24 cellular contexts compared by ENCODE assay signal in genomic region chr3:189687475-189687874, GRCh38. TPM values are rescaled to one million over a fixed set of nuclear protein-coding genes. Genes with fewer than 3 reads are reported as not detected.
DNase-seq lines count a peak whose midpoint lies in the region; ATAC-seq, FAIRE-seq and TF ChIP-seq lines count a peak whose summit lies in the region.
"Had no signal": no experiment of that assay in that cellular context is flagged by ENCODE, and none has a peak within 500 bp of the region (broad histone marks: within the 10 kb centered on the region; RNA-seq: fewer than 3 reads in every experiment).

No MANE protein-coding gene starts in this region.

- no peak for TF ChIP-seq POLR2A in GM12878 (IDR thresholded peaks at IDR 0.05; ENCODE audit: low read depth, low read length)

- DNase-seq in NCI-H510A treated with DMSO at 0.1 percent for 48 hours (lab: John Stamatoyannopoulos, UW) (peak; percentile 61), NCI-H510A (lab: John Stamatoyannopoulos, UW) (no peak), NCI-H146 (lab: John Stamatoyannopoulos, UW) (peak; percentile 49), GM12878 (ENCODE audit: low read depth, low spot score) (no peak), psoas muscle (no peak), DMS79 (lab: John Stamatoyannopoulos, UW) (no peak), NCI-H345 treated with DMSO at 0.1 percent for 48 hours (lab: John Stamatoyannopoulos, UW; ENCODE audit: unreplicated experiment) (no peak)
- DNase-seq in activated CD4-positive, alpha-beta T cell treated with anti-CD3 and anti-CD28 coated beads for 1 hour = no peak
- DNase-seq: 8988T; CD4-positive, CD25-positive, alpha-beta regulatory T cell; COR-L47; DMS 273 treated with DMSO at 0.1 percent for 48 hours; GOT3; HFFc6; Kasumi-1; NCI-H1105; NCI-H187; NCI-H2107; NCI-H226; NCI-H774; T-helper 17 cell had no signal

- ATAC-seq in GM12878 = no peak; the same call in 2 of the 3 replicates
- ATAC-seq in psoas muscle = peak in 2 of 4 donors; percentile 47 to 57
- ATAC-seq: Panc1, T-helper 17 cell had no signal

- H3K9ac ChIP-seq in GM12878 (ENCODE audit: control insufficient read depth, insufficient read depth, low read length) = no peak overlapping the region

- in situ Hi-C loops in GM12878 (cut with MboI) = no loop called here

- RAD21 ChIA-PET in GM12878 (lab: Charles Lee; ENCODE audit: unreplicated experiment) = no interaction called here

- peak; percentile 31 for FAIRE-seq in GM12878 (lab: Jason Lieb, UNC)
- FAIRE-seq: G401.6 had no signal

- SMC1A ChIA-PET in GM12878 (lab: Charles Lee; ENCODE audit: uncharacterized antibody, unreplicated experiment) = interaction anchor here (0.7 to 2.4 kb wide), 9 partner anchors 8 to 261 kb away, joined by 3 to 17 read pairs (median 5); no protein-coding TSS in a partner anchor

- no peak overlapping the region for H3K4me2 ChIP-seq in GM12878 (ENCODE audit: control insufficient read depth, insufficient read depth)

- H3K79me2 ChIP-seq in GM12878 (ENCODE audit: control insufficient read depth, insufficient read depth, low read length) = no peaks in the 10 kb centered on the region

- intact Hi-C loops in GM12878 (cut with micrococcal nuclease; ENCODE audit: unreplicated experiment) (loop anchor here (5.0 kb wide), 1 partner anchor 260 kb away; no protein-coding TSS in a partner anchor), psoas muscle (cut with DNase I) (loop anchor here in 1 of 2 donors (10.0 kb wide), 1 partner anchor 257 kb away; no protein-coding TSS in a partner anchor)

- H3K36me3 ChIP-seq in GM12878 (ENCODE audit: control insufficient read depth in 2 of 2, insufficient read depth in 2 of 2, low read length in 1 of 2) = no peaks in the 10 kb centered on the region
- no peaks in the 10 kb centered on the region for H3K36me3 ChIP-seq in psoas muscle (ENCODE audit: insufficient read depth in 1 of 2, low read depth in 1 of 2)
- H3K36me3 ChIP-seq: SJSA1 had no signal

- H4K20me1 ChIP-seq in GM12878 (ENCODE audit: control insufficient read depth, insufficient read depth) = no peaks in the 10 kb centered on the region

- H3K27me3 ChIP-seq in GM12878 (replicated peaks in 1 of 2; ENCODE audit: control insufficient read depth in 2 of 2, insufficient read depth in 2 of 2, low read length in 1 of 2) = no peaks in the 10 kb centered on the region
- H3K27me3 ChIP-seq in psoas muscle (ENCODE audit: insufficient read depth in 3 of 3, low read length in 2 of 3) = no peaks in the 10 kb centered on the region
- H3K27me3 ChIP-seq: SJSA1 had no signal

- H3K4me3 ChIP-seq in GM12878 = no peak overlapping the region
- no peak overlapping the region for H3K4me3 ChIP-seq in psoas muscle
- H3K4me3 ChIP-seq: SJSA1 had no signal

- BruUV-seq in GM12878 (replicated peaks; lab: Mats Ljungman, UMichigan) = no TSS peak

- H3K27ac ChIP-seq in GM12878 (ENCODE audit: control insufficient read depth, insufficient read depth) = no peak overlapping the region
- H3K27ac ChIP-seq in psoas muscle = peak overlapping the region; percentile 43
- H3K27ac ChIP-seq: SJSA1 had no signal

- POLR2A ChIA-PET in GM12878 (lab: Charles Lee) = interaction anchor here (1.0 kb wide), 1 partner anchor 68 kb away, joined by 3 read pairs; no protein-coding TSS in a partner anchor

- WGBS in GM12878 (ENCODE audit: insufficient coverage, insufficient replicate concordance, low lambda C conversion rate, missing lambda C conversion rate) = 76% methylated on average over 4 of the region's 4 CpGs
- WGBS in psoas muscle, 3 donors = 66 to 81% (median 71%) methylated on average over 4 of the region's 4 CpGs

- peak; percentile 53; the same call in 1 of the 2 replicates for TF ChIP-seq RAD21 in GM12878 (IDR thresholded peaks at IDR 0.05; ENCODE audit: insufficient read depth, low read depth, low read length)

- TF ChIP-seq CTCF in GM12878 (IDR thresholded peaks at IDR 0.05 in 2 of 3, conservative IDR thresholded peaks at IDR 0.05 in 1 of 3; ENCODE audit: control insufficient read depth in 2 of 3, extremely low read depth in 1 of 3, insufficient read depth in 1 of 3, low read depth in 3 of 3, low read length in 3 of 3) (0 out of 6 replicates have a peak, but pooled peaks of 1 of the 3 experiments have one; percentile 6), psoas muscle (IDR thresholded peaks at IDR 0.05) (no peak)

- no peak overlapping the region for H2AFZ ChIP-seq in GM12878 (ENCODE audit: control insufficient read depth, low read depth, low read length)

- CTCF ChIA-PET in GM12878 (lab: Yijun Ruan, JAX) = interaction anchor here (1.1 to 3.7 kb wide), 6 partner anchors 12 to 415 kb away, joined by 3 to 19 read pairs (median 8); no protein-coding TSS in a partner anchor

- H3K9me3 ChIP-seq in GM12878 (replicated peaks; ENCODE audit: control insufficient read depth, insufficient read depth, low read length) (no peaks in the 10 kb centered on the region), psoas muscle (no peaks in the 10 kb centered on the region)
- H3K9me3 ChIP-seq: SJSA1 had no signal

- TF ChIP-seq EP300 in GM12878 (IDR thresholded peaks at IDR 0.05; ENCODE audit: borderline replicate concordance in 1 of 2, control insufficient read depth in 1 of 2, low read depth in 2 of 2, low read length in 2 of 2) = no peak

- H3K4me1 ChIP-seq in GM12878 (ENCODE audit: control insufficient read depth, insufficient read depth, low read length) (no peaks in the 10 kb centered on the region), psoas muscle (peaks cover 54% of the 10 kb centered on the region)

TF ChIP-seq in GM12878, 131 proteins besides CTCF, POLR2A, EP300 and RAD21:
- TF ChIP-seq MEF2A (IDR thresholded peaks at IDR 0.05; ENCODE audit: insufficient read depth, low read depth, low read length) (0 out of 2 replicates have a peak, but pooled peaks have one; percentile 11), NFYA (IDR thresholded peaks at IDR 0.05; ENCODE audit: borderline replicate concordance, low read depth, low read length) (no peak), IRF3 (IDR thresholded peaks at IDR 0.05) (no peak), NR2F1 (conservative IDR thresholded peaks at IDR 0.05) (no peak), ZNF207 (IDR thresholded peaks at IDR 0.05; ENCODE audit: borderline replicate concordance) (no peak)
TF ChIP-seq in GM12878: peak in this region for 1.

RNA-seq across cellular contexts. Expression of gene TP63, which starts 56.3 kb away (rescaled TPM):
- 21.5 and 25.8 TPM in 2 replicates for total RNA-seq in GM12878 (2013; cell fraction: nucleolus; rRNA removed)
- 5.1 and 5.2 TPM in 2 replicates for total RNA-seq in GM12878 (2014; rRNA removed)
- total RNA-seq in GM12878 (2014; rRNA removed; fragmentation: Illumina TruSeq; extraction: Trizol) = 6.1 and 6.4 TPM in 2 replicates
- 8.3 and 9.8 TPM in 2 replicates for total RNA-seq in GM12878 (2021)
- 6.6 TPM for polyA plus RNA-seq in GM12878 (2011; ENCODE audit: low read depth)
- 4.1 and 6.0 TPM in 2 replicates for polyA plus RNA-seq in GM12878 (2011; rRNA removed)
- 8.6 and 10.4 TPM in 2 replicates for polyA plus RNA-seq in GM12878 (2011; cell fraction: cytosol; rRNA removed)
- 5.0 and 6.7 TPM in 2 replicates for polyA plus RNA-seq in GM12878 (2011; cell fraction: nucleus; rRNA removed)
- 8.9 and 9.6 TPM in 2 replicates for polyA plus RNA-seq in GM12878 (2012)
- polyA plus RNA-seq in GM12878 (2014; fragmentation: Illumina TruSeq; extraction: Trizol) = 7.3 and 8.5 TPM in 2 replicates
- 1 to 10 TPM; 1.4 to 1.8 TPM for polyA plus RNA-seq in GM12878 (2014; fragmentation: Nextera tagmentation; extraction: Ambion mirVana)
- 4.1 and 6.1 TPM in 2 replicates for polyA plus RNA-seq in GM12878 (2014; rRNA removed)
- polyA plus RNA-seq in GM12878 (2016; fragmentation: Nextera tagmentation; extraction: Ambion mirVana) = 10 to 100 TPM in 1 of 2 experiments, 1 to 10 TPM in 1; 8.6 to 10.8 TPM
- polyA minus RNA-seq in GM12878 (2011; rRNA and poly(A)+ RNA removed) = 10.6 and 15.3 TPM in 2 replicates
- polyA minus RNA-seq in GM12878 (2011; cell fraction: cytosol; rRNA and poly(A)+ RNA removed) = 5.7 and 6.4 TPM in 2 replicates
- 6.3 and 12.6 TPM in 2 replicates for polyA minus RNA-seq in GM12878 (2011; cell fraction: nucleus; rRNA and poly(A)+ RNA removed)
- total RNA-seq in psoas muscle = 10 to 100 TPM in 3 of 4 donors, 1 to 10 TPM in 1; 9.6 to 83.0 (median 20.0) TPM
- 10 to 100 TPM in 2 of 3 donors, 1 to 10 TPM in 1; 1.4 to 13.7 (median 13.1) TPM for polyA plus RNA-seq in psoas muscle
- total RNA-seq: HFFc6, SJSA1 had no signal

Comparison
In these comparisons a context has a peak if more than half of its experiments do, and no peak if none do; other contexts are left out.
1. DNase-seq: peak in NCI-H510A treated with DMSO at 0.1 percent for 48 hours (single experiment) and NCI-H146 (single experiment); none in NCI-H510A (single experiment), GM12878 (single experiment), psoas muscle (0 of 2), activated CD4-positive, alpha-beta T cell treated with anti-CD3 and anti-CD28 coated beads for 1 hour (single experiment), DMS79 (single experiment) and NCI-H345 treated with DMSO at 0.1 percent for 48 hours (single experiment).